10 cellular contexts compared by ENCODE assay signal in the genomic region with DNA sequence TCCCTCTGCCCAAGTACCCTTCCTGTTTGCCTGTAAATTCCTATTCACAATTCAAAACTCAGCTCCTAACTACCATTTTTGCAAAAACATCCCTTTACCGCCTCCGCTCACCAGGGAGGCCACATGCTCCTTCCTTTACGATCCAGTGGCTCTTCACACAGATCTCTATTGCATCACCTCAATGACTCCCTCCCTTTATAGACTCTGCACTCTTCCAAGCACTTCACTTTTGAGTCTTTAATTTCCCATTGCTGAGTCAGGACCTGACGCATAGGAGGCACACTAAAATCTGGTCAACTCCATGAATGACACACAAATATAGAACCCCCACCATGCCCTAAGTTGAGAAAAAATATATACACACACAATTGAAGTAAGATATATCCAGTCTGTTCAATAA. TPM values are rescaled to one million over a fixed set of nuclear protein-coding genes. Genes with fewer than 3 reads are reported as not detected.
A peak's percentile ranks its signal among the peaks of the same experiment; 100 is the strongest.
DNase-seq lines count a peak whose midpoint lies in the region; ATAC-seq and TF ChIP-seq lines count a peak whose summit lies in the region.
"Had no signal": no experiment of that assay in that cellular context is flagged by ENCODE, and none has a peak within 500 bp of the region (broad histone marks: within the 10 kb centered on the region; RNA-seq: fewer than 3 reads in every experiment).

No MANE protein-coding gene starts in this region.

- no peak for TF ChIP-seq CTCF in CD4-positive, alpha-beta T cell (IDR thresholded peaks at IDR 0.05)
- no peak for TF ChIP-seq CTCF in progenitor cell of endocrine pancreas (IDR thresholded peaks at IDR 0.05; ENCODE audit: unreplicated experiment)

- no peaks in the 10 kb centered on the region for H3K9me3 Mint-ChIP-seq in activated T-helper 17 cell treated with anti-CD3 and anti-CD28 coated beads, Interleukin-2, amount 50 U/mL, for 72 hours
- no peaks in the 10 kb centered on the region for H3K9me3 Mint-ChIP-seq in CD4-positive, alpha-beta T cell
- H3K9me3 Mint-ChIP-seq in progenitor cell of endocrine pancreas (ENCODE audit: low read depth), result no peaks in the 10 kb centered on the region
- H3K9me3 Mint-ChIP-seq: IgD-negative memory B cell had no signal

- no peaks in the 10 kb centered on the region for H3K9me3 ChIP-seq in CD4-positive, alpha-beta T cell (ENCODE audit: control insufficient read depth, low read length)
- H3K9me3 ChIP-seq: SJCRH30 had no signal

- no peak overlapping the region for H3K27ac ChIP-seq in CD4-positive, alpha-beta T cell (ENCODE audit: low read depth, low read length)
- H3K27ac ChIP-seq: SJCRH30 had no signal

- no peaks in the 10 kb centered on the region for H3K36me3 Mint-ChIP-seq in activated T-helper 17 cell treated with anti-CD3 and anti-CD28 coated beads, Interleukin-2, amount 50 U/mL, for 72 hours (ENCODE audit: low read depth)
- peaks cover 8% of the 10 kb centered on the region for H3K36me3 Mint-ChIP-seq in CD4-positive, alpha-beta T cell (ENCODE audit: low read depth)
- no peaks in the 10 kb centered on the region for H3K36me3 Mint-ChIP-seq in progenitor cell of endocrine pancreas (ENCODE audit: insufficient read depth)
- H3K36me3 Mint-ChIP-seq: IgD-negative memory B cell had no signal

- ATAC-seq in activated T-helper 17 cell treated with anti-CD3 and anti-CD28 coated beads, Interleukin-2, amount 50 U/mL, for 72 hours (replicated peaks), result peak; percentile 60
- ATAC-seq in CD4-positive, alpha-beta T cell (ENCODE audit: poor library complexity), result no peak
- no peak for ATAC-seq in HG02798 (IDR thresholded peaks at IDR 0.05; ENCODE audit: poor library complexity, unreplicated experiment)

- H3K4me3 Mint-ChIP-seq in activated T-helper 17 cell treated with anti-CD3 and anti-CD28 coated beads, Interleukin-2, amount 50 U/mL, for 72 hours, result no peak overlapping the region
- no peak overlapping the region for H3K4me3 Mint-ChIP-seq in CD4-positive, alpha-beta T cell
- no peak overlapping the region for H3K4me3 Mint-ChIP-seq in progenitor cell of endocrine pancreas (ENCODE audit: low read depth)

- H3K4me1 Mint-ChIP-seq in activated T-helper 17 cell treated with anti-CD3 and anti-CD28 coated beads, Interleukin-2, amount 50 U/mL, for 72 hours, result no peaks in the 10 kb centered on the region
- H3K4me1 Mint-ChIP-seq in CD4-positive, alpha-beta T cell (ENCODE audit: low read depth), result peaks cover 6% of the 10 kb centered on the region
- H3K4me1 Mint-ChIP-seq in progenitor cell of endocrine pancreas (ENCODE audit: low read depth), result peaks cover under 1% of the 10 kb centered on the region

- H3K27ac Mint-ChIP-seq in activated T-helper 17 cell treated with anti-CD3 and anti-CD28 coated beads, Interleukin-2, amount 50 U/mL, for 72 hours, result peak overlapping the region; percentile 6
- no peak overlapping the region for H3K27ac Mint-ChIP-seq in CD4-positive, alpha-beta T cell
- H3K27ac Mint-ChIP-seq in progenitor cell of endocrine pancreas, result no peak overlapping the region
- H3K27ac Mint-ChIP-seq: IgD-negative memory B cell had no signal

- POLR2A ChIA-PET in CD4-positive, alpha-beta T cell (lab: Charles Lee), result no interaction called here

- peak; percentile 72 for DNase-seq in AG20443 (ENCODE audit: low spot score)
- DNase-seq in HPDE6-E6E7 (ENCODE audit: extremely low spot score), result peak; percentile 85
- peak; percentile 87 for DNase-seq in kidney tubule cell (ENCODE audit: low spot score)
- DNase-seq in CD4-positive, alpha-beta T cell, result no peak
- no peak for DNase-seq in progenitor cell of endocrine pancreas (ENCODE audit: low spot score, unreplicated experiment)
- no peak for DNase-seq in T1000 (lab: John Stamatoyannopoulos, UW)
- DNase-seq: SJCRH30 had no signal

- H3K27me3 Mint-ChIP-seq in activated T-helper 17 cell treated with anti-CD3 and anti-CD28 coated beads, Interleukin-2, amount 50 U/mL, for 72 hours, result no peaks in the 10 kb centered on the region
- H3K27me3 Mint-ChIP-seq in CD4-positive, alpha-beta T cell, result no peaks in the 10 kb centered on the region
- H3K27me3 Mint-ChIP-seq in progenitor cell of endocrine pancreas, result no peaks in the 10 kb centered on the region
- H3K27me3 Mint-ChIP-seq: IgD-negative memory B cell had no signal

- no peaks in the 10 kb centered on the region for H3K27me3 ChIP-seq in CD4-positive, alpha-beta T cell (ENCODE audit: control insufficient read depth, insufficient read depth, low read length)
- H3K27me3 ChIP-seq: SJCRH30 had no signal

- intact Hi-C loops in CD4-positive, alpha-beta T cell (cut with DNase I, micrococcal nuclease), result loop anchor here in 1 of 2 experiments (10.0 kb wide), 1 partner anchor 203 kb away; no protein-coding TSS in a partner anchor

- CTCF ChIA-PET in CD4-positive, alpha-beta T cell (lab: Charles Lee), result interaction anchor here (1.0 kb wide), 1 partner anchor 12 kb away, joined by 3 read pairs; no protein-coding TSS in a partner anchor

RNA-seq across cellular contexts. Expression of a gene that starts 45.9 kb away (rescaled TPM):
- total RNA-seq in activated T-helper 17 cell treated with anti-CD3 and anti-CD28 coated beads, Interleukin-2, amount 50 U/mL, for 72 hours, result 10 to 100 TPM; 10.0 to 10.4 TPM
- 10 to 100 TPM; 14.3 to 14.4 TPM for total RNA-seq in CD4-positive, alpha-beta T cell
- 34.2 and 40.3 TPM in 2 replicates for total RNA-seq in progenitor cell of endocrine pancreas

Comparison
In these comparisons a context has a peak if more than half of its experiments do, and no peak if none do; other contexts are left out.
1. DNase-seq: peak in AG20443 (single experiment), HPDE6-E6E7 (single experiment) and kidney tubule cell (single experiment); none in CD4-positive, alpha-beta T cell (0 of 10), progenitor cell of endocrine pancreas (single experiment) and T1000 (single experiment).